ENCODE assay signal across 31 cellular contexts in the genomic region with DNA sequence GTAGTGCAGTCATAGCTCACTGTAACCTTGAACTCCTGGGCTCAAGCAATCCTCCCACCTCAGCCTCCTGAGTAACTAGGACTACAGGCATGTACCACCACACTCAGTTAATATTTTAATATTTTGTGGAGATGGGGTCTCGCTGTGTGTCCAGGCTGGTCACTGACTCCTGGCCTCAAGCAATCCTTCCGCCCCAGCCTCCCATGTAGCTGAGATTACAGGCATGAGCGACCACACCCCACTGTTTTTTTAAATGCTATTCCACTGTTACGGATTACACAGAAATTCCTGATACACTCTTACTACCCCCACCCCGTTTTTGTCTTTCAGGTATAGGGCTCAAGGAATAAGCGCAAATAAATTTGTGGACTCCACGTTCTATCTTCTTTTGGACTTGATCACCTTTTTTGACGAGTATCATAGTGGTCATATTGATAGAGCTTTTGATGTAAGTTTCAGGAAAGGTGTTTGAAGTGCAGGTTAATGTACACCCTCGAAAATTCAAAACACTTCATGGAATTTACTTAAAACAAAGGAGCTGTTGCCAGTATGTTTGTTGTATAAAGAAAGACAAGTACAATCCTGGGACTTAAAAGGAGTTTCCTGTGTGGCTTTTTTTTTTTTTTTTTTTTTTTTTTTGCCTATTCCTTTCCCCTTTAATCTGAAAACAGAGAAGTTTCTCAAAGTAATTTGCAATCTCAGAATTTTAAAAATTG. TPM values are rescaled to one million over a fixed set of nuclear protein-coding genes. Genes with fewer than 3 reads are reported as not detected.
"Had no signal": no experiment of that assay in that cellular context is flagged by ENCODE, and none has a peak within 500 bp of the region (broad histone marks: within the 10 kb centered on the region; RNA-seq: fewer than 3 reads in every experiment).

No MANE protein-coding gene starts in this region.

- H3K27ac ChIP-seq: dorsolateral prefrontal cortex, esophagus muscularis mucosa, foreskin keratinocyte, gastroesophageal sphincter, heart left ventricle, hepatocyte, neutrophil, parathyroid adenoma, right atrium auricular region, sigmoid colon, stomach, testis, tibial artery had no signal

- H3K4me1 Mint-ChIP-seq: stimulated activated effector memory CD8-positive, alpha-beta T cell treated with anti-CD3 and anti-CD28 coated beads, Interleukin-12 subunit alpha, Interleukin-12 subunit beta, amount 100 ng/mL, for 72 hours had no signal

- H3K4me3 Mint-ChIP-seq: natural killer cell treated with Interleukin-12 subunit alpha and Interleukin-12 subunit beta and Interleukin-15 and Interleukin-18, amount 100 ng/mL, for 72 hours; neural crest cell; stimulated activated effector memory CD8-positive, alpha-beta T cell treated with anti-CD3 and anti-CD28 coated beads, Interleukin-12 subunit alpha, Interleukin-12 subunit beta, amount 100 ng/mL, for 72 hours; type B pancreatic cell had no signal

- FAIRE-seq: kidney had no signal

- H3K4me3 ChIP-seq: dorsolateral prefrontal cortex, esophagus muscularis mucosa, gastroesophageal sphincter, heart left ventricle, hepatocyte, right atrium auricular region, sigmoid colon, stomach, testis, tibial artery had no signal

- H3K4me1 ChIP-seq: esophagus muscularis mucosa, foreskin keratinocyte, gastroesophageal sphincter, parathyroid adenoma, right atrium auricular region, stomach, testis, tibial artery had no signal

- H3K27me3 Mint-ChIP-seq: natural killer cell treated with Interleukin-12 subunit alpha and Interleukin-12 subunit beta and Interleukin-15 and Interleukin-18, amount 100 ng/mL, for 72 hours; progenitor cell of endocrine pancreas; type B pancreatic cell had no signal

- ATAC-seq: foreskin keratinocyte; gastroesophageal sphincter; heart left ventricle; left lobe of liver; natural killer cell treated with Interleukin-12 subunit alpha and Interleukin-12 subunit beta and Interleukin-15 and Interleukin-18, amount 100 ng/mL, for 72 hours; stimulated activated effector memory CD8-positive, alpha-beta T cell treated with anti-CD3 and anti-CD28 coated beads, Interleukin-12 subunit alpha, Interleukin-12 subunit beta, amount 100 ng/mL, for 72 hours had no signal

- H3K9me3 ChIP-seq: esophagus muscularis mucosa, gastroesophageal sphincter, heart left ventricle, neutrophil, right atrium auricular region, sigmoid colon, stomach, testis, tibial artery had no signal

- H3K27me3 ChIP-seq: dorsolateral prefrontal cortex, esophagus muscularis mucosa, foreskin keratinocyte, gastroesophageal sphincter, heart left ventricle, hepatocyte, neutrophil, right atrium auricular region, sigmoid colon, stomach, testis, tibial artery had no signal

- H3K9me3 Mint-ChIP-seq: natural killer cell treated with Interleukin-12 subunit alpha and Interleukin-12 subunit beta and Interleukin-15 and Interleukin-18, amount 100 ng/mL, for 72 hours; neural crest cell; stimulated activated effector memory CD8-positive, alpha-beta T cell treated with anti-CD3 and anti-CD28 coated beads, Interleukin-12 subunit alpha, Interleukin-12 subunit beta, amount 100 ng/mL, for 72 hours; type B pancreatic cell had no signal

- DNase-seq: cerebellar nuclear complex; dorsolateral prefrontal cortex; effector CD4-positive, alpha-beta T cell; foreskin keratinocyte; heart left ventricle; kidney; sigmoid colon; stimulated activated CD4-positive, alpha-beta T cell treated with anti-CD3 and anti-CD28 coated beads, Interleukin-2, amount 100 ng/mL, for 24 hours; stimulated activated CD4-positive, alpha-beta T cell treated with anti-CD3 and anti-CD28 coated beads, Interleukin-4, amount 100 ng/mL, for 24 hours; stimulated activated naive CD4-positive, alpha-beta T cell treated with Interleukin-2 at 50 U/mL for 16 hours; stomach; testis; tibial artery had no signal

- H3K27ac Mint-ChIP-seq: natural killer cell treated with Interleukin-12 subunit alpha and Interleukin-12 subunit beta and Interleukin-15 and Interleukin-18, amount 100 ng/mL, for 72 hours; type B pancreatic cell had no signal

RNA-seq across cellular contexts. Expression of a gene that starts 26.2 kb away (rescaled TPM):
- total RNA-seq: epithelial cell of proximal tubule; esophagus muscularis mucosa; fibroblast of lung; foreskin keratinocyte; gastroesophageal sphincter; hepatocyte; left lobe of liver; lower leg skin; natural killer cell treated with Interleukin-12 subunit alpha and Interleukin-12 subunit beta and Interleukin-15 and Interleukin-18, amount 100 ng/mL, for 72 hours; neural crest cell; omental fat pad; progenitor cell of endocrine pancreas; right atrium auricular region; sigmoid colon; skeletal muscle tissue; stomach; subcutaneous adipose tissue had no signal
